28 cellular contexts compared by ENCODE assay signal in genomic region chr12:83225806-83226205, GRCh38.
"Had no signal": no experiment of that assay in that cellular context is flagged by ENCODE, and none has a peak within 500 bp of the region (broad histone marks: within the 10 kb centered on the region; RNA-seq: fewer than 3 reads in every experiment).

No MANE protein-coding gene starts in this region.

- H3K4me3 ChIP-seq: colonic mucosa, esophagus squamous epithelium, gastrocnemius medialis, heart right ventricle, left lung, lower lobe of right lung, mucosa of descending colon had no signal

- H3K9me3 ChIP-seq: colonic mucosa, esophagus squamous epithelium, gastrocnemius medialis had no signal

- H3K4me1 Mint-ChIP-seq: endodermal cell, naive B cell had no signal

- H3K36me3 Mint-ChIP-seq: mesothelial cell of epicardium, naive B cell had no signal

- H3K27me3 ChIP-seq: colonic mucosa, esophagus squamous epithelium, gastrocnemius medialis, heart right ventricle, left lung had no signal

- H3K27ac ChIP-seq: colonic mucosa, epithelial cell of prostate, esophagus squamous epithelium, gastrocnemius medialis, heart right ventricle, left lung, lower lobe of right lung had no signal

- H3K4me1 ChIP-seq: colonic mucosa, esophagus squamous epithelium, gastrocnemius medialis, heart right ventricle, left lung, lower lobe of right lung had no signal

- H3K27ac Mint-ChIP-seq: dendritic cell treated with granulocyte-macrophage colony-stimulating factor and Interleukin-4, amounts not matched to agents 40 ng/mL and 50 ng/mL, for 4 days; effector memory CD8-positive, alpha-beta T cell; endodermal cell; mesothelial cell of epicardium; naive B cell had no signal

- ATAC-seq: effector memory CD8-positive, alpha-beta T cell; esophagus mucosa; gastrocnemius medialis; heart right ventricle; left cardiac atrium; left lung; left ventricle myocardium superior; lower lobe of right lung; mucosa of descending colon had no signal

- H3K9me3 Mint-ChIP-seq: dendritic cell treated with granulocyte-macrophage colony-stimulating factor and Interleukin-4, amounts not matched to agents 40 ng/mL and 50 ng/mL, for 4 days had no signal

- H3K4me3 Mint-ChIP-seq: dendritic cell treated with granulocyte-macrophage colony-stimulating factor and Interleukin-4, amounts not matched to agents 40 ng/mL and 50 ng/mL, for 4 days; effector memory CD8-positive, alpha-beta T cell; endodermal cell; mesothelial cell of epicardium; naive B cell had no signal

- H3K27me3 Mint-ChIP-seq: dendritic cell treated with granulocyte-macrophage colony-stimulating factor and Interleukin-4, amounts not matched to agents 40 ng/mL and 50 ng/mL, for 4 days; effector memory CD8-positive, alpha-beta T cell; naive B cell had no signal

- H3K36me3 ChIP-seq: colonic mucosa, esophagus squamous epithelium, gastrocnemius medialis, heart right ventricle, left lung, lower lobe of right lung had no signal

- DNase-seq: colonic mucosa; cortex of kidney; effector CD8-positive, alpha-beta T cell; effector memory CD8-positive, alpha-beta T cell; endodermal cell; erythroblast; esophagus squamous epithelium; foreskin fibroblast; foreskin melanocyte; gastrocnemius medialis; glutamatergic neuron; head of caudate nucleus; heart right ventricle; hippocampal formation; left cardiac atrium; left lung; left ventricle myocardium superior; lower lobe of right lung; mesenchymal stem cell; mucosa of descending colon; naive B cell had no signal

- FAIRE-seq: endometrium, islet of Langerhans, keratinocyte had no signal
